8 cellular contexts compared by ENCODE assay signal in genomic region chr5:141604318-141604717, GRCh38. TPM values are rescaled to one million over a fixed set of nuclear protein-coding genes. Genes with fewer than 3 reads are reported as not detected.
DNase-seq lines count a peak whose midpoint lies in the region; FAIRE-seq and TF ChIP-seq lines count a peak whose summit lies in the region.

No MANE protein-coding gene starts in this region.

- H3K27ac ChIP-seq in astrocyte (ENCODE audit: low read depth, low read length) (peak overlapping the region; percentile 49), thyroid gland (peak overlapping the region in 1 of 3 donors; percentile 15)

- peak overlapping the region; percentile 34 for H3K4me2 ChIP-seq in astrocyte (ENCODE audit: low read length)

- peaks cover 37% of the 10 kb centered on the region for H4K20me1 ChIP-seq in astrocyte (ENCODE audit: insufficient read depth, low read length)

- DNase-seq in EH (ENCODE audit: low read depth), result peak; percentile 94
- DNase-seq in MG63, result peak; percentile 91
- peak; percentile 87 for DNase-seq in astrocyte (ENCODE audit: low read depth)
- DNase-seq in kidney epithelial cell (ENCODE audit: low read depth), result peak; percentile 87
- peak; percentile 14 to 18 for DNase-seq in thyroid gland
- DNase-seq in SHP77 treated with DMSO at 0.1 percent for 48 hours (lab: John Stamatoyannopoulos, UW), result no peak
- no peak for DNase-seq in effector CD8-positive, alpha-beta T cell (lab: John Stamatoyannopoulos, UW)
- DNase-seq in NAMALWA (ENCODE audit: low spot score), result no peak

- FAIRE-seq in astrocyte (lab: Jason Lieb, UNC), result no peak

- intact Hi-C loops in thyroid gland (cut with DNase I), result no loop called here

- peaks cover 8% of the 10 kb centered on the region; the same call in 1 of the 2 replicates for H3K36me3 ChIP-seq in MG63
- no peaks in the 10 kb centered on the region for H3K36me3 ChIP-seq in astrocyte (ENCODE audit: insufficient read depth, low read length)
- no peaks in the 10 kb centered on the region for H3K36me3 ChIP-seq in kidney epithelial cell (ENCODE audit: control insufficient read depth, insufficient read depth, low read length)
- no peaks in the 10 kb centered on the region for H3K36me3 ChIP-seq in thyroid gland

- H3K9ac ChIP-seq in astrocyte (ENCODE audit: low read length), result no peak overlapping the region

- H3K9me3 ChIP-seq in MG63, result no peaks in the 10 kb centered on the region
- no peaks in the 10 kb centered on the region for H3K9me3 ChIP-seq in astrocyte (ENCODE audit: insufficient read depth, low read depth, low read length)
- no peaks in the 10 kb centered on the region for H3K9me3 ChIP-seq in thyroid gland

- no peak overlapping the region for H3K4me3 Mint-ChIP-seq in astrocyte (ENCODE audit: unreplicated experiment)

- H3K27me3 Mint-ChIP-seq in astrocyte (ENCODE audit: low read depth, unreplicated experiment), result no peaks in the 10 kb centered on the region

- no peak for TF ChIP-seq POLR2A in thyroid gland (IDR thresholded peaks at IDR 0.05)

- no peak for TF ChIP-seq CTCF in astrocyte (IDR thresholded peaks at IDR 0.05; ENCODE audit: insufficient read depth, low read depth, low read length)
- no peak for TF ChIP-seq CTCF in kidney epithelial cell (IDR thresholded peaks at IDR 0.05; ENCODE audit: insufficient read depth, low read length, poor library complexity, severe bottlenecking)
- no peak for TF ChIP-seq CTCF in thyroid gland (IDR thresholded peaks at IDR 0.05)

- WGBS in thyroid gland, 2 donors, result 41 to 51% methylated on average over 3 of the region's 3 CpGs

- H3K27me3 ChIP-seq in MG63, result no peaks in the 10 kb centered on the region
- no peaks in the 10 kb centered on the region for H3K27me3 ChIP-seq in astrocyte (ENCODE audit: insufficient read depth, low read length)
- no peaks in the 10 kb centered on the region for H3K27me3 ChIP-seq in kidney epithelial cell (ENCODE audit: control insufficient read depth, insufficient read depth, low read length)
- H3K27me3 ChIP-seq in thyroid gland, result no peaks in the 10 kb centered on the region

- H3K4me1 ChIP-seq in astrocyte (ENCODE audit: insufficient read depth, low read length), result peaks cover 10% of the 10 kb centered on the region
- H3K4me1 ChIP-seq in thyroid gland, result peaks cover 8 to 23% of the 10 kb centered on the region in 2 donors

- H3K9me3 Mint-ChIP-seq in astrocyte (ENCODE audit: unreplicated experiment), result no peaks in the 10 kb centered on the region

- peaks cover 90% of the 10 kb centered on the region for H3K79me2 ChIP-seq in astrocyte (ENCODE audit: insufficient read depth, low read length)

- no peaks in the 10 kb centered on the region for H3K36me3 Mint-ChIP-seq in astrocyte (ENCODE audit: low read depth, unreplicated experiment)

- H3K27ac Mint-ChIP-seq in astrocyte (ENCODE audit: unreplicated experiment), result peak overlapping the region; percentile 77

- peaks cover 9% of the 10 kb centered on the region for H3K4me1 Mint-ChIP-seq in astrocyte (ENCODE audit: low read depth, unreplicated experiment)

- H2AFZ ChIP-seq in astrocyte (ENCODE audit: low read depth, low read length), result no peak overlapping the region

- H3K4me3 ChIP-seq in MG63 (peak overlapping the region; percentile 1; the same call in 1 of the 2 replicates), astrocyte (ENCODE audit: insufficient read depth, low read depth, low read length) (no peak overlapping the region), kidney epithelial cell (ENCODE audit: low read depth, low read length) (no peak overlapping the region), thyroid gland (replicated peaks in 1 of 3) (no peak overlapping the region)

RNA-seq across cellular contexts. Expression of gene DIAPH1, which starts 14.5 kb away (rescaled TPM):
- total RNA-seq in MG63 (2014; rRNA removed; shearing (Covaris generic); ENCODE audit: low replicate concordance), result 28.4 and 43.9 TPM in 2 replicates
- total RNA-seq in astrocyte, result 63.5 and 78.8 TPM in 2 replicates
- 99.7 and 103 TPM in 2 replicates for total RNA-seq in kidney epithelial cell
- total RNA-seq in thyroid gland, result 100 to 1,000 TPM in 1 of 4 donors, 10 to 100 TPM in 3; 82.1 to 103 (median 89.7) TPM

RNA-seq across cellular contexts. Expression of gene HDAC3, which starts 32.3 kb away (rescaled TPM):
- 122 and 169 TPM in 2 replicates for total RNA-seq in MG63 (2014; rRNA removed; shearing (Covaris generic); ENCODE audit: low replicate concordance)
- total RNA-seq in astrocyte (60.7 and 63.8 TPM in 2 replicates), kidney epithelial cell (39.7 and 54.2 TPM in 2 replicates), thyroid gland (10 to 100 TPM; 44.2 to 62.7 (median 54.6) TPM)

RNA-seq across cellular contexts. Expression of gene RELL2, which starts 32.5 kb away (rescaled TPM):
- 13.2 and 15.1 TPM in 2 replicates for total RNA-seq in MG63 (2014; rRNA removed; shearing (Covaris generic); ENCODE audit: low replicate concordance)
- total RNA-seq in astrocyte (12.2 and 12.9 TPM in 2 replicates), kidney epithelial cell (7.8 and 12.6 TPM in 2 replicates), thyroid gland (1 to 10 TPM; 2.4 to 5.7 (median 4.6) TPM)

RNA-seq across cellular contexts. Expression of gene FCHSD1, which starts 46.9 kb away (rescaled TPM):
- 3.4 and 5.8 TPM in 2 replicates for total RNA-seq in MG63 (2014; rRNA removed; shearing (Covaris generic); ENCODE audit: low replicate concordance)
- 39.4 and 40.6 TPM in 2 replicates for total RNA-seq in astrocyte
- total RNA-seq in kidney epithelial cell, result 18.1 and 38.5 TPM in 2 replicates
- total RNA-seq in thyroid gland, result 10 to 100 TPM; 15.2 to 28.3 (median 22.7) TPM

Comparison
In these comparisons a context has a peak if more than half of its experiments do, and no peak if none do; other contexts are left out.
1. DNase-seq: peak in EH (single experiment), MG63 (single experiment), astrocyte (single experiment), kidney epithelial cell (single experiment) and thyroid gland (2 of 2); none in SHP77 treated with DMSO at 0.1 percent for 48 hours (single experiment), effector CD8-positive, alpha-beta T cell (single experiment) and NAMALWA (single experiment).